Comparison of ENCODE assay signal across 25 cellular contexts in the genomic region with DNA sequence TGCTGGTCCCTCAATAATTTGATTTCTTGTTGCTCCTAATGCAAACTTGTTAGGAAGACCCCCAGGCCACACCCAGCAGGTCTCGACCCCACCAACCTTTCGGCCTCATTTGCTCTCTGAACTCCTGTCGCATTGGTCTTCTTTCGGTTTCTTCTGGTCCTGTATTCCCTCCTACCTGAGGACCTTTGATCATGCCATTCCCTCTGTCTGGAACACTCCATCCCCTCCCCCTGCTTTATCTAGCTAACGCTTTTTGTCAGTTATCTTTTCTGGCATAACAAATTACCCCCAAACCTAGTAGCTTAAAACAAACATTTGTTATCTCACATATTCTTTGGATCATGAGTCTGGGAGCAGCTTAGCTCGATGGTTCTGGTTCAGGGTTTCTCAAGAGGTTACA.
"Had no signal": no experiment of that assay in that cellular context is flagged by ENCODE, and none has a peak within 500 bp of the region (broad histone marks: within the 10 kb centered on the region; RNA-seq: fewer than 3 reads in every experiment).

No MANE protein-coding gene starts in this region.

- H3K27me3 Mint-ChIP-seq: central memory CD8-positive, alpha-beta T cell had no signal

- H3K27ac Mint-ChIP-seq: activated CD8-positive, alpha-beta T cell treated with anti-CD3 and anti-CD28 coated beads for 36 hours; activated naive CD4-positive, alpha-beta T cell treated with anti-CD3 and anti-CD28 coated beads, Interleukin-2, amount 50 U/mL, for 72 hours; activated T-helper 17 cell treated with anti-CD3 and anti-CD28 coated beads, Interleukin-2, amount 50 U/mL, for 72 hours had no signal

- H3K4me3 Mint-ChIP-seq: activated CD8-positive, alpha-beta T cell treated with anti-CD3 and anti-CD28 coated beads for 36 hours; activated T-cell treated with anti-CD3 and anti-CD28 coated beads, Interleukin-2, amount 50 U/mL, for 4 hours; activated T-helper 17 cell treated with anti-CD3 and anti-CD28 coated beads, Interleukin-2, amount 50 U/mL, for 72 hours; central memory CD8-positive, alpha-beta T cell; natural killer cell treated with Interleukin-12 subunit alpha and Interleukin-12 subunit beta and Interleukin-15 and Interleukin-18, amount 100 ng/mL, for 72 hours had no signal

- H3K9me3 Mint-ChIP-seq: activated CD8-positive, alpha-beta T cell treated with anti-CD3 and anti-CD28 coated beads for 36 hours; activated naive CD4-positive, alpha-beta T cell treated with anti-CD3 and anti-CD28 coated beads, Interleukin-2, amount 50 U/mL, for 72 hours; activated T-cell treated with anti-CD3 and anti-CD28 coated beads, Interleukin-2, amount 50 U/mL, for 4 hours; activated T-helper 17 cell treated with anti-CD3 and anti-CD28 coated beads, Interleukin-2, amount 50 U/mL, for 72 hours; central memory CD8-positive, alpha-beta T cell; natural killer cell treated with Interleukin-12 subunit alpha and Interleukin-12 subunit beta and Interleukin-15 and Interleukin-18, amount 100 ng/mL, for 72 hours had no signal

- ATAC-seq: activated CD8-positive, alpha-beta T cell treated with anti-CD3 and anti-CD28 coated beads for 36 hours; activated naive CD4-positive, alpha-beta T cell treated with anti-CD3 and anti-CD28 coated beads, Interleukin-2, amount 50 U/mL, for 72 hours; activated T-cell treated with anti-CD3 and anti-CD28 coated beads, Interleukin-2, amount 50 U/mL, for 4 hours; activated T-helper 17 cell treated with anti-CD3 and anti-CD28 coated beads, Interleukin-2, amount 50 U/mL, for 72 hours; foreskin keratinocyte; left lung; lower lobe of right lung; mucosa of descending colon; psoas muscle had no signal

- H3K36me3 ChIP-seq: breast epithelium, esophagus muscularis mucosa, left lung, lower lobe of right lung, vagina had no signal

- H3K9me3 ChIP-seq: breast epithelium, esophagus muscularis mucosa, left lung, lower lobe of right lung, mucosa of descending colon, psoas muscle, testis, vagina had no signal

- H3K36me3 Mint-ChIP-seq: natural killer cell treated with Interleukin-12 subunit alpha and Interleukin-12 subunit beta and Interleukin-15 and Interleukin-18, amount 100 ng/mL, for 72 hours had no signal

- H3K79me2 ChIP-seq: parathyroid adenoma had no signal

- H3K27me3 ChIP-seq: breast epithelium, esophagus muscularis mucosa, foreskin keratinocyte, left lung, testis, vagina had no signal

- H3K27ac ChIP-seq: breast epithelium, esophagus muscularis mucosa, foreskin keratinocyte, left lung, lower lobe of right lung, parathyroid adenoma, psoas muscle, vagina had no signal

- H3K9ac ChIP-seq: parathyroid adenoma had no signal

- DNase-seq: activated CD4-positive, alpha-beta T cell treated with anti-CD3 and anti-CD28 coated beads for 1 hour; activated CD4-positive, alpha-beta T cell treated with anti-CD3 and anti-CD28 coated beads, Interleukin-2, amount 50 U/mL, for 1 hour; activated CD8-positive, alpha-beta T cell treated with anti-CD3 and anti-CD28 coated beads for 36 hours; activated T-cell treated with anti-CD3 and anti-CD28 coated beads, Interleukin-2, amount 50 U/mL, for 4 hours; dermis blood vessel endothelial cell; effector CD4-positive, alpha-beta T cell; foreskin keratinocyte; kidney glomerular epithelial cell; left lung; lower lobe of right lung; mucosa of descending colon; nucleus accumbens; psoas muscle; stimulated activated CD4-positive, alpha-beta T cell treated with anti-CD3 and anti-CD28 coated beads, Interleukin-15, amount 100 ng/mL, for 24 hours; stimulated activated CD4-positive, alpha-beta T cell treated with anti-CD3 and anti-CD28 coated beads, Interleukin-2, amount 100 ng/mL, for 24 hours; stimulated activated naive CD4-positive, alpha-beta T cell treated with Interleukin-2 at 50 U/mL for 16 hours; testis had no signal

- H3K4me1 ChIP-seq: breast epithelium, parathyroid adenoma had no signal

- H3K4me3 ChIP-seq: breast epithelium, esophagus muscularis mucosa, left lung, lower lobe of right lung, mucosa of descending colon, psoas muscle, testis, vagina had no signal

- H2AFZ ChIP-seq: parathyroid adenoma had no signal
